10 cellular contexts compared by ENCODE assay signal in genomic region chr20:44597930-44598329, GRCh38. TPM values are rescaled to one million over a fixed set of nuclear protein-coding genes. Genes with fewer than 3 reads are reported as not detected.
A peak's percentile ranks its signal among the peaks of the same experiment; 100 is the strongest.
DNase-seq lines count a peak whose midpoint lies in the region; ATAC-seq lines count a peak whose summit lies in the region.
"Had no signal": no experiment of that assay in that cellular context is flagged by ENCODE, and none has a peak within 500 bp of the region (broad histone marks: within the 10 kb centered on the region; RNA-seq: fewer than 3 reads in every experiment).

No MANE protein-coding gene starts in this region.

- H3K27ac Mint-ChIP-seq in stimulated activated naive CD8-positive, alpha-beta T cell treated with anti-CD3 and anti-CD28 coated beads, Interleukin-15, Interleukin-2, amounts not matched to agents 100 ng/mL and 50 ng/mL, for 24 hours: peak overlapping the region; percentile 90
- peak overlapping the region; percentile 79 to 92 for H3K27ac Mint-ChIP-seq in natural killer cell treated with Interleukin-12 subunit alpha and Interleukin-12 subunit beta and Interleukin-15 and Interleukin-18, amount 100 ng/mL, for 72 hours

- H3K9me3 Mint-ChIP-seq in stimulated activated naive CD8-positive, alpha-beta T cell treated with anti-CD3 and anti-CD28 coated beads, Interleukin-15, Interleukin-2, amounts not matched to agents 100 ng/mL and 50 ng/mL, for 24 hours: no peaks in the 10 kb centered on the region
- H3K9me3 Mint-ChIP-seq in natural killer cell treated with Interleukin-12 subunit alpha and Interleukin-12 subunit beta and Interleukin-15 and Interleukin-18, amount 100 ng/mL, for 72 hours: no peaks in the 10 kb centered on the region

- DNase-seq in stimulated activated naive CD8-positive, alpha-beta T cell treated with anti-CD3 and anti-CD28 coated beads, Interleukin-15, Interleukin-2, amounts not matched to agents 100 U/mL and 50 U/mL, for 24 hours: no peak
- DNase-seq in dermis blood vessel endothelial cell (peak; percentile 38), epidermal melanocyte (ENCODE audit: insufficient read length, low spot score) (no peak), NCI-H1694 (lab: John Stamatoyannopoulos, UW) (no peak)
- no peak for DNase-seq in natural killer cell treated with Interleukin-12 subunit alpha and Interleukin-12 subunit beta and Interleukin-15 and Interleukin-18, amount 100 ng/mL, for 72 hours (ENCODE audit: low spot score)
- DNase-seq: amygdala, NCI-H2227 treated with DMSO at 0.1 percent for 48 hours had no signal

- peak overlapping the region; percentile 77 for H3K4me3 Mint-ChIP-seq in stimulated activated naive CD8-positive, alpha-beta T cell treated with anti-CD3 and anti-CD28 coated beads, Interleukin-15, Interleukin-2, amounts not matched to agents 100 ng/mL and 50 ng/mL, for 24 hours
- peak overlapping the region; percentile 76 for H3K4me3 Mint-ChIP-seq in natural killer cell treated with Interleukin-12 subunit alpha and Interleukin-12 subunit beta and Interleukin-15 and Interleukin-18, amount 100 ng/mL, for 72 hours

- no peaks in the 10 kb centered on the region for H3K36me3 Mint-ChIP-seq in stimulated activated naive CD8-positive, alpha-beta T cell treated with anti-CD3 and anti-CD28 coated beads, Interleukin-15, Interleukin-2, amounts not matched to agents 100 ng/mL and 50 ng/mL, for 24 hours (ENCODE audit: low read depth)
- no peaks in the 10 kb centered on the region for H3K36me3 Mint-ChIP-seq in natural killer cell treated with Interleukin-12 subunit alpha and Interleukin-12 subunit beta and Interleukin-15 and Interleukin-18, amount 100 ng/mL, for 72 hours

- no peaks in the 10 kb centered on the region for H3K27me3 Mint-ChIP-seq in stimulated activated naive CD8-positive, alpha-beta T cell treated with anti-CD3 and anti-CD28 coated beads, Interleukin-15, Interleukin-2, amounts not matched to agents 100 ng/mL and 50 ng/mL, for 24 hours
- H3K27me3 Mint-ChIP-seq in natural killer cell treated with Interleukin-12 subunit alpha and Interleukin-12 subunit beta and Interleukin-15 and Interleukin-18, amount 100 ng/mL, for 72 hours: no peaks in the 10 kb centered on the region

- ATAC-seq in stimulated activated naive CD8-positive, alpha-beta T cell treated with anti-CD3 and anti-CD28 coated beads, Interleukin-15, Interleukin-2, amounts not matched to agents 100 U/mL and 50 U/mL, for 24 hours: no peak
- ATAC-seq in natural killer cell treated with Interleukin-12 subunit alpha and Interleukin-12 subunit beta and Interleukin-15 and Interleukin-18, amount 100 ng/mL, for 72 hours: no peak
- ATAC-seq in GM18873 (IDR thresholded peaks at IDR 0.05; ENCODE audit: low FRiP score, unreplicated experiment): no peak
- ATAC-seq in GM18907 (IDR thresholded peaks at IDR 0.05; ENCODE audit: unreplicated experiment): no peak

- H3K4me1 Mint-ChIP-seq in stimulated activated naive CD8-positive, alpha-beta T cell treated with anti-CD3 and anti-CD28 coated beads, Interleukin-15, Interleukin-2, amounts not matched to agents 100 ng/mL and 50 ng/mL, for 24 hours (ENCODE audit: low read depth): peaks cover 62% of the 10 kb centered on the region
- H3K4me1 Mint-ChIP-seq in natural killer cell treated with Interleukin-12 subunit alpha and Interleukin-12 subunit beta and Interleukin-15 and Interleukin-18, amount 100 ng/mL, for 72 hours (ENCODE audit: low read depth in 2 of 2): peaks cover 15 to 20% of the 10 kb centered on the region in 2 donors

RNA-seq across cellular contexts. Expression of gene PKIG, which starts 15.6 kb away (rescaled TPM):
- total RNA-seq in dermis blood vessel endothelial cell: 177 and 275 TPM in 2 replicates
- 1 to 10 TPM; 2.4 to 3.4 TPM for total RNA-seq in natural killer cell treated with Interleukin-12 subunit alpha and Interleukin-12 subunit beta and Interleukin-15 and Interleukin-18, amount 100 ng/mL, for 72 hours

RNA-seq across cellular contexts. Expression of gene ADA, which starts 53.6 kb away (rescaled TPM):
- 15.3 and 19.1 TPM in 2 replicates for total RNA-seq in dermis blood vessel endothelial cell
- total RNA-seq in natural killer cell treated with Interleukin-12 subunit alpha and Interleukin-12 subunit beta and Interleukin-15 and Interleukin-18, amount 100 ng/mL, for 72 hours: 10 to 100 TPM; 31.9 to 42.7 TPM

Comparison
In these comparisons a context has a peak if more than half of its experiments do, and no peak if none do; other contexts are left out.
1. RNA of gene PKIG, which starts 15.6 kb away (total RNA-seq): 177 to 275 TPM in dermis blood vessel endothelial cell; 2.4 to 3.4 TPM in natural killer cell treated with Interleukin-12 subunit alpha and Interleukin-12 subunit beta and Interleukin-15 and Interleukin-18, amount 100 ng/mL, for 72 hours; every median in the first group is over 10 times any median in the second.